22 cellular contexts compared by ENCODE assay signal in genomic region chr12:48125985-48126384, GRCh38. TPM values are rescaled to one million over a fixed set of nuclear protein-coding genes. Genes with fewer than 3 reads are reported as not detected.
"Had no signal": no experiment of that assay in that cellular context is flagged by ENCODE, and none has a peak within 500 bp of the region (broad histone marks: within the 10 kb centered on the region; RNA-seq: fewer than 3 reads in every experiment).

No MANE protein-coding gene starts in this region.

- DNase-seq: activated CD4-positive, alpha-beta memory T cell treated with anti-CD3 and anti-CD28 coated beads, Interleukin-2, amount 10 ng/mL, durations not matched to agents 7 days and 5 days; activated CD4-positive, alpha-beta T cell treated with anti-CD3 and anti-CD28 coated beads for 4 hours; activated naive CD4-positive, alpha-beta T cell treated with anti-CD3 and anti-CD28 coated beads, Interleukin-2, amount 50 U/mL, for 16 hours; activated T-cell treated with anti-CD3 and anti-CD28 coated beads, Interleukin-2, amount 50 U/mL, for 24 hours; effector CD8-positive, alpha-beta T cell; esophagus squamous epithelium; glutamatergic neuron; midbrain; naive B cell; ovary; stimulated activated CD4-positive, alpha-beta T cell treated with anti-CD3 and anti-CD28 coated beads, Interleukin-15, amount 100 ng/mL, for 24 hours; stimulated activated CD4-positive, alpha-beta T cell treated with anti-CD3 and anti-CD28 coated beads, Interleukin-4, amount 100 ng/mL, for 1 hour; stimulated activated naive B cell treated with anti-CD40 and anti-IgM and Interleukin-4, amounts not matched to agents 10 μg/mL and 1 μg/mL and 100 μg/mL, for 72 hours; T-helper 2 cell; thyroid gland; uterus had no signal

- H3K4me1 ChIP-seq: thyroid gland, uterus had no signal

- ATAC-seq: stimulated activated naive B cell treated with anti-CD40 and anti-IgM and Interleukin-4, amounts not matched to agents 10 μg/mL and 1 μg/mL and 100 μg/mL, for 72 hours; WTC11 had no signal

- H3K9me3 ChIP-seq: adrenal gland, esophagus squamous epithelium, ovary, thyroid gland, uterus had no signal

- H3K4me3 ChIP-seq: adrenal gland, esophagus squamous epithelium, ovary, skin epidermis, thyroid gland, uterus had no signal

- H3K36me3 ChIP-seq: ovary, uterus had no signal

- H3K27ac ChIP-seq: adrenal gland, esophagus squamous epithelium, ovary, skin epidermis, thyroid gland, uterus had no signal

- FAIRE-seq: endothelial cell of umbilical vein, TTC549 had no signal

- H3K27me3 ChIP-seq: adrenal gland, esophagus squamous epithelium, ovary, thyroid gland, uterus had no signal

RNA-seq across cellular contexts. Expression of gene CCDC184, which starts 57.5 kb away (rescaled TPM):
- total RNA-seq: lung microvascular endothelial cell had no signal
